ENCODE assay signal across 11 cellular contexts in genomic region chr16:20897897-20898296, GRCh38. TPM values are rescaled to one million over a fixed set of nuclear protein-coding genes. Genes with fewer than 3 reads are reported as not detected.
DNase-seq lines count a peak whose midpoint lies in the region; ATAC-seq and TF ChIP-seq lines count a peak whose summit lies in the region.
"Had no signal": no experiment of that assay in that cellular context is flagged by ENCODE, and none has a peak within 500 bp of the region (broad histone marks: within the 10 kb centered on the region; RNA-seq: fewer than 3 reads in every experiment).

No MANE protein-coding gene starts in this region.

- ATAC-seq in left cardiac atrium (no peak), lung (ENCODE audit: insufficient read depth, low FRiP score) (no peak), GM21717 (IDR thresholded peaks at IDR 0.05; ENCODE audit: unreplicated experiment) (no peak)

- intact Hi-C loops in left ventricle myocardium inferior (cut with micrococcal nuclease) (no loop called here), left cardiac atrium (cut with DNase I) (loop anchor here in 1 of 2 donors (5.0 kb wide), 1 partner anchor 46 kb away; no protein-coding TSS in a partner anchor), transverse colon (cut with DNase I; ENCODE audit: low total_unique reads) (no loop called here)

- DNase-seq in left ventricle myocardium inferior (no peak), left cardiac atrium (no peak), lung (ENCODE audit: low spot score) (no peak), transverse colon (no peak), NCI-H2171 (lab: John Stamatoyannopoulos, UW) (no peak), NCI-H2029 (lab: John Stamatoyannopoulos, UW) (no peak)
- DNase-seq: effector memory CD4-positive, alpha-beta T cell; GOT3; NCI-H1694 had no signal

- WGBS in lung, 2 donors, result 62 to 79% methylated on average over 3 of the region's 3 CpGs
- WGBS in transverse colon (ENCODE audit: low coverage in 1 of 2), 2 donors, result 60 to 70% methylated on average over 1 to 3 of the region's 3 CpGs

- H3K9me3 ChIP-seq in left ventricle myocardium inferior (replicated peaks) (no peaks in the 10 kb centered on the region), lung (ENCODE audit: control insufficient read depth in 2 of 2, insufficient read depth in 1 of 2, low read length in 1 of 2) (no peaks in the 10 kb centered on the region), transverse colon (no peaks in the 10 kb centered on the region)

- no peak for TF ChIP-seq POLR2A in transverse colon (IDR thresholded peaks at IDR 0.05)

- peaks cover 14% of the 10 kb centered on the region for H3K27me3 Mint-ChIP-seq in brain

- peak overlapping the region in 3 of 5 experiments; percentile 37 to 100 (median 99) for H3K27ac Mint-ChIP-seq in brain

- H3K36me3 Mint-ChIP-seq in brain, result peaks cover 29% of the 10 kb centered on the region

- peak overlapping the region; percentile 92 for H3K4me3 ChIP-seq in left ventricle myocardium inferior
- no peak overlapping the region for H3K4me3 ChIP-seq in lung
- H3K4me3 ChIP-seq in transverse colon, result no peak overlapping the region

- in situ Hi-C loops in transverse colon (cut with MboI; ENCODE audit: low pct_ligation_motif_present in 1 of 4, low pct_unique_long_range_greater_than_20kb in 1 of 4, low sequenced_read_pairs in 3 of 4), result no loop called here

- H3K4me3 Mint-ChIP-seq in brain, result peak overlapping the region; percentile 22 to 92 (median 90)

- H3K36me3 ChIP-seq in left ventricle myocardium inferior, result peaks cover 27% of the 10 kb centered on the region
- peaks cover 8% of the 10 kb centered on the region in 2 donors for H3K36me3 ChIP-seq in lung (ENCODE audit: control insufficient read depth in 2 of 2, insufficient read depth in 2 of 2, low read length in 2 of 2)
- H3K36me3 ChIP-seq in transverse colon, result no peaks in the 10 kb centered on the region

- no peak for TF ChIP-seq CTCF in left ventricle myocardium inferior (IDR thresholded peaks at IDR 0.05; ENCODE audit: borderline replicate concordance)
- TF ChIP-seq CTCF in brain (conservative IDR thresholded peaks at IDR 0.05), result no peak
- TF ChIP-seq CTCF in lung (IDR thresholded peaks at IDR 0.05; ENCODE audit: control extremely low read depth, extremely low read depth), result no peak
- TF ChIP-seq CTCF in transverse colon (IDR thresholded peaks at IDR 0.05), result no peak

- peaks cover 53% of the 10 kb centered on the region for H3K4me1 Mint-ChIP-seq in brain

- H3K4me1 ChIP-seq in left ventricle myocardium inferior, result peaks cover 83% of the 10 kb centered on the region
- peaks cover 9 to 23% of the 10 kb centered on the region in 2 donors for H3K4me1 ChIP-seq in lung (ENCODE audit: control insufficient read depth in 2 of 2, insufficient read depth in 2 of 2, low read length in 2 of 2)
- peaks cover 7 to 36% (median 28%) of the 10 kb centered on the region in 4 donors for H3K4me1 ChIP-seq in transverse colon

- H3K27ac ChIP-seq in left ventricle myocardium inferior (replicated peaks) (no peak overlapping the region), lung (ENCODE audit: low read depth in 1 of 2, low read length in 1 of 2) (peak overlapping the region; percentile 48 to 50), transverse colon (peak overlapping the region; percentile 93 to 97 (median 94))

- H3K9me3 Mint-ChIP-seq in brain, result no peaks in the 10 kb centered on the region

- no peaks in the 10 kb centered on the region for H3K27me3 ChIP-seq in left ventricle myocardium inferior (ENCODE audit: low read depth)
- H3K27me3 ChIP-seq in lung (ENCODE audit: control insufficient read depth, insufficient read depth), result no peaks in the 10 kb centered on the region
- no peaks in the 10 kb centered on the region for H3K27me3 ChIP-seq in transverse colon

- no peak for TF ChIP-seq EP300 in transverse colon (IDR thresholded peaks at IDR 0.05; ENCODE audit: low read depth)

RNA-seq across cellular contexts. Expression of gene DCUN1D3, which starts 2.3 kb away (rescaled TPM):
- total RNA-seq in left ventricle myocardium inferior (9.8 TPM), left cardiac atrium (10 to 100 TPM; 15.6 to 27.4 TPM), lung (10 to 100 TPM; 12.2 to 27.8 TPM), transverse colon (10 to 100 TPM in 2 of 4 donors, 1 to 10 TPM in 2; 5.6 to 47.6 (median 10.5) TPM)
- polyA plus RNA-seq in brain (ENCODE audit: insufficient read depth, low read depth, low replicate concordance) (2.6 TPM), lung (1 to 10 TPM; 6.1 to 6.6 TPM)

RNA-seq across cellular contexts. Expression of gene LYRM1, which starts 2.7 kb away (rescaled TPM):
- total RNA-seq in left ventricle myocardium inferior (45.4 TPM), left cardiac atrium (10 to 100 TPM; 32.6 TPM), lung (10 to 100 TPM; 27.8 to 29.8 TPM), transverse colon (10 to 100 TPM in 3 of 4 donors, 1 to 10 TPM in 1; 7.9 to 74.6 (median 27.5) TPM)
- polyA plus RNA-seq in brain (ENCODE audit: insufficient read depth, low read depth, low replicate concordance) (35.5 TPM), lung (10 to 100 TPM; 32.5 to 50.5 TPM)
